Comparison of ENCODE assay signal across 9 cellular contexts in the genomic region with DNA sequence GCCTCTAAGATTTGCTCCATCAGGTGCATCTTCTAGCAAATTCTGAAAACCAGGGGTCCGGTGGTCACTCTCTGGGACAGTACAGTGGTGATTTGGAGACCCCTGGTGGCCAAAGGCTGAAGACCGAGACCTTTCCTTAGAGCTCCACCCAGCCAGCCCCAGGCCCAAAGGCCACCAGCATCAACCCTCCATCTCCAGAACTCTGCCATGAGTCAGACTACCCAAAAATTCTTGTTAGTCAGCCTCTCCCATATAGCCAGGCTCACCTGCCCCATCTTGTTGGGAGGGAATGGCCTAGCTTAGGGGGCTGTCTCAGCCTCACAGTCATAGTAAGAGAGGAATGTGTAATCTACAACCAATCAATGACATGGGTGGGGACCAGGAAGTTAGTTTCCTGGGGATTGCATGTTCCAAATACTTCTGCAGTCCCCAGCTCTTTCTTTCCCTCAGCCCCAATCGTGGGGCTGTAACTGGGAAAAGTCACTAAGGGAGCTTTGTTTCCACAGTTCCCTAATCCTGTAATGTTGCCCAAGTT. TPM values are rescaled to one million over a fixed set of nuclear protein-coding genes. Genes with fewer than 3 reads are reported as not detected.
DNase-seq lines count a peak whose midpoint lies in the region; ATAC-seq, FAIRE-seq and TF ChIP-seq lines count a peak whose summit lies in the region.
"Had no signal": no experiment of that assay in that cellular context is flagged by ENCODE, and none has a peak within 500 bp of the region (broad histone marks: within the 10 kb centered on the region; RNA-seq: fewer than 3 reads in every experiment).

No MANE protein-coding gene starts in this region.

- H3K36me3 Mint-ChIP-seq in MCF 10A (ENCODE audit: insufficient read depth, unreplicated experiment) = peaks cover 32% of the 10 kb centered on the region
- H3K36me3 Mint-ChIP-seq in stimulated activated naive B cell treated with anti-CD40 and anti-IgM and Interleukin-4, amounts not matched to agents 10 μg/mL and 1 μg/mL and 100 μg/mL, for 72 hours = peaks cover 13 to 28% of the 10 kb centered on the region in 2 donors

- H3K27ac ChIP-seq in Panc1 (ENCODE audit: low read length) (no peak overlapping the region), kidney (ENCODE audit: low read depth in 2 of 2, low read length in 2 of 2) (no peak overlapping the region)

- in situ Hi-C loops in GM13976 (cut with MboI; ENCODE audit: low sequenced_read_pairs, unreplicated experiment) = no loop called here
- in situ Hi-C loops in Panc1 (cut with HindIII; ENCODE audit: low pct_unique_long_range_greater_than_20kb, low sequenced_read_pairs) = no loop called here

- peak; percentile 52 for TF ChIP-seq CTCF in GM13976 (IDR thresholded peaks at IDR 0.05; ENCODE audit: borderline replicate concordance, control extremely low read depth, extremely low read depth, insufficient read depth, missing control alignments)
- peak; percentile 87 for TF ChIP-seq CTCF in Panc1 (IDR thresholded peaks at IDR 0.05)
- peak; percentile 42 for TF ChIP-seq CTCF in MCF 10A (IDR thresholded peaks at IDR 0.05; ENCODE audit: unreplicated experiment)
- peak; percentile 59 for TF ChIP-seq CTCF in kidney (IDR thresholded peaks at IDR 0.05; ENCODE audit: borderline replicate concordance, extremely low read depth, insufficient read depth)

- H3K36me3 ChIP-seq in Panc1 (ENCODE audit: control insufficient read depth, insufficient read depth, low read length) (peaks cover 19% of the 10 kb centered on the region), kidney (ENCODE audit: control insufficient read depth in 1 of 2, insufficient read depth in 2 of 2, low read length in 2 of 2) (peaks cover 16 to 27% of the 10 kb centered on the region in 2 donors)

- BruUV-seq in Panc1 (replicated peaks; lab: Mats Ljungman, UMichigan) (no TSS peak), MCF 10A (replicated peaks; lab: Mats Ljungman, UMichigan) (no TSS peak)

- intact Hi-C loops in Panc1 (cut with micrococcal nuclease; ENCODE audit: unreplicated experiment) = loop anchor here (1.0 kb wide), 1 partner anchor 35 kb away; no protein-coding TSS in a partner anchor
- intact Hi-C loops in MCF 10A (cut with micrococcal nuclease) = loop anchor here (2.0 kb wide), 1 partner anchor 36 kb away; no protein-coding TSS in a partner anchor
- intact Hi-C loops in kidney (cut with DNase I) = no loop called here

- H3K27me3 Mint-ChIP-seq in MCF 10A (ENCODE audit: insufficient read depth, unreplicated experiment) = no peaks in the 10 kb centered on the region
- no peaks in the 10 kb centered on the region for H3K27me3 Mint-ChIP-seq in stimulated activated naive B cell treated with anti-CD40 and anti-IgM and Interleukin-4, amounts not matched to agents 10 μg/mL and 1 μg/mL and 100 μg/mL, for 72 hours

- ATAC-seq in Panc1 = peak; percentile 80
- peak; percentile 86 to 91 for ATAC-seq in stimulated activated naive B cell treated with anti-CD40 and anti-IgM and Interleukin-4, amounts not matched to agents 10 μg/mL and 1 μg/mL and 100 μg/mL, for 72 hours (replicated peaks)
- ATAC-seq in GM18502 (IDR thresholded peaks at IDR 0.05; ENCODE audit: poor library complexity, unreplicated experiment) = no peak

- H3K9me3 Mint-ChIP-seq in MCF 10A (ENCODE audit: unreplicated experiment) = no peaks in the 10 kb centered on the region
- no peaks in the 10 kb centered on the region for H3K9me3 Mint-ChIP-seq in stimulated activated naive B cell treated with anti-CD40 and anti-IgM and Interleukin-4, amounts not matched to agents 10 μg/mL and 1 μg/mL and 100 μg/mL, for 72 hours

- peaks cover 21% of the 10 kb centered on the region for H3K4me1 Mint-ChIP-seq in MCF 10A (ENCODE audit: insufficient read depth, unreplicated experiment)
- H3K4me1 Mint-ChIP-seq in stimulated activated naive B cell treated with anti-CD40 and anti-IgM and Interleukin-4, amounts not matched to agents 10 μg/mL and 1 μg/mL and 100 μg/mL, for 72 hours = peaks cover 4 to 6% of the 10 kb centered on the region in 2 donors

- H3K9me3 ChIP-seq in Panc1 (ENCODE audit: control insufficient read depth, insufficient read depth, low read depth, low read length) (no peaks in the 10 kb centered on the region), kidney (ENCODE audit: control insufficient read depth in 1 of 2, low read length in 2 of 2) (no peaks in the 10 kb centered on the region)

- CTCF ChIA-PET in Panc1 (lab: Charles Lee) = interaction anchor here (0.6 to 1.5 kb wide), 10 partner anchors 11 to 140 kb away, joined by 3 to 12 read pairs (median 4); a partner anchor contains a TSS
- CTCF ChIA-PET in MCF 10A (lab: Yijun Ruan, JAX) = interaction anchor here (0.6 to 2.5 kb wide), 22 partner anchors 11 to 728 kb away, joined by 3 to 15 read pairs (median 4); a partner anchor contains a TSS

- FAIRE-seq in kidney (lab: Jason Lieb, UNC) = no peak

- H3K4me1 ChIP-seq in Panc1 (ENCODE audit: control insufficient read depth, insufficient read depth, low read length) = peaks cover 3% of the 10 kb centered on the region; the same call in 1 of the 2 replicates
- peaks cover 0 to 2% of the 10 kb centered on the region in 2 donors for H3K4me1 ChIP-seq in kidney (ENCODE audit: control insufficient read depth in 1 of 2, insufficient read depth in 1 of 2, low read depth in 1 of 2, low read length in 2 of 2)

- POLR2A ChIA-PET in Panc1 (lab: Charles Lee) (interaction anchor here (0.5 to 0.7 kb wide), 2 partner anchors 14 to 246 kb away, joined by 3 read pairs; a partner anchor contains a TSS), MCF 10A (lab: Yijun Ruan, JAX) (interaction anchor here (1.2 to 2.3 kb wide), 3 partner anchors 11 to 16 kb away, joined by 3 to 9 read pairs (median 4); a partner anchor contains a TSS)

- peak overlapping the region; percentile 79 for H3K27ac Mint-ChIP-seq in MCF 10A (ENCODE audit: low read depth, unreplicated experiment)
- no peak overlapping the region for H3K27ac Mint-ChIP-seq in stimulated activated naive B cell treated with anti-CD40 and anti-IgM and Interleukin-4, amounts not matched to agents 10 μg/mL and 1 μg/mL and 100 μg/mL, for 72 hours

- no peak overlapping the region for H3K4me3 ChIP-seq in Panc1 (ENCODE audit: low read depth in 2 of 2, low read length in 2 of 2)
- H3K4me3 ChIP-seq in kidney (ENCODE audit: low read length in 2 of 2) = no peak overlapping the region

- no peaks in the 10 kb centered on the region for H3K27me3 ChIP-seq in Panc1 (ENCODE audit: control insufficient read depth, insufficient read depth, low read length)

- no peak overlapping the region for H3K4me3 Mint-ChIP-seq in MCF 10A (ENCODE audit: unreplicated experiment)
- H3K4me3 Mint-ChIP-seq in stimulated activated naive B cell treated with anti-CD40 and anti-IgM and Interleukin-4, amounts not matched to agents 10 μg/mL and 1 μg/mL and 100 μg/mL, for 72 hours = no peak overlapping the region

- no peak overlapping the region for H3K9ac ChIP-seq in kidney (ENCODE audit: low read length in 2 of 2)

- DNase-seq in AML-193 (lab: John Stamatoyannopoulos, UW) = peak; percentile 40 to 50
- peak; percentile 81 for DNase-seq in GM13976 (ENCODE audit: low spot score)
- DNase-seq in Panc1 (ENCODE audit: low read depth, low spot score) = no peak
- DNase-seq in MCF 10A (ENCODE audit: unreplicated experiment) = peak; percentile 57
- DNase-seq in kidney = no peak
- DNase-seq in stimulated activated naive B cell treated with anti-CD40 and anti-IgM and Interleukin-4, amounts not matched to agents 10 μg/mL and 1 μg/mL and 100 μg/mL, for 72 hours = no peak
- DNase-seq in cerebellar nuclear complex (lab: John Stamatoyannopoulos, UW) = no peak

RNA-seq across cellular contexts. Expression of a gene that starts 9.8 kb away (rescaled TPM):
- total RNA-seq in Panc1 (2021; ENCODE audit: unreplicated experiment) (1.2 TPM), MCF 10A (2022) (not detected in 2 replicates), kidney (6.4 TPM)
- 1.9 TPM for polyA plus RNA-seq in Panc1 (2012; ENCODE audit: insufficient read length)
- polyA plus RNA-seq in kidney (ENCODE audit: insufficient read depth, low read depth, low replicate concordance) = 0.90 TPM

RNA-seq across cellular contexts. Expression of a gene that starts 14.4 kb away (rescaled TPM):
- total RNA-seq in Panc1 (2021; ENCODE audit: unreplicated experiment) (98.7 TPM), MCF 10A (2022) (72.8 and 75.5 TPM in 2 replicates), kidney (58.4 TPM)
- 150 TPM for polyA plus RNA-seq in Panc1 (2012; ENCODE audit: insufficient read length)
- polyA plus RNA-seq in kidney (ENCODE audit: insufficient read depth, low read depth, low replicate concordance) = 102 TPM

RNA-seq across cellular contexts. Expression of a gene that starts 21.1 kb away (rescaled TPM):
- total RNA-seq in Panc1 (2021; ENCODE audit: unreplicated experiment) (212 TPM), MCF 10A (2022) (131 and 170 TPM in 2 replicates), kidney (78.7 TPM)
- 223 TPM for polyA plus RNA-seq in Panc1 (2012; ENCODE audit: insufficient read length)
- polyA plus RNA-seq in kidney (ENCODE audit: insufficient read depth, low read depth, low replicate concordance) = 47.5 TPM

RNA-seq across cellular contexts. Expression of a gene that starts 46.2 kb away (rescaled TPM):
- total RNA-seq in Panc1 (2021; ENCODE audit: unreplicated experiment) (32.2 TPM), MCF 10A (2022) (24.8 and 26.4 TPM in 2 replicates), kidney (26.9 TPM)
- polyA plus RNA-seq in Panc1 (2012; ENCODE audit: insufficient read length) = 42.2 TPM
- 36.4 TPM for polyA plus RNA-seq in kidney (ENCODE audit: insufficient read depth, low read depth, low replicate concordance)

RNA-seq across cellular contexts. Expression of a gene that starts 51.0 kb away (rescaled TPM):
- total RNA-seq in Panc1 (2021; ENCODE audit: unreplicated experiment) (0.23 TPM), MCF 10A (2022) (not detected in 2 replicates), kidney (5.7 TPM)
- polyA plus RNA-seq in Panc1 (2012; ENCODE audit: insufficient read length) = 0.21 TPM
- polyA plus RNA-seq in kidney (ENCODE audit: insufficient read depth, low read depth, low replicate concordance) = 2.4 TPM
- total RNA-seq: NCI-H460 had no signal

Comparison
In these comparisons a context has a peak if more than half of its experiments do, and no peak if none do; other contexts are left out.
1. DNase-seq: peak in AML-193 (2 of 2), GM13976 (single experiment) and MCF 10A (single experiment); none in Panc1 (single experiment), kidney (single experiment), stimulated activated naive B cell treated with anti-CD40 and anti-IgM and Interleukin-4, amounts not matched to agents 10 μg/mL and 1 μg/mL and 100 μg/mL, for 72 hours (single experiment) and cerebellar nuclear complex (0 of 2).
2. Peak in every context shown above with its lines, with median percentiles within 50 percentile points of each other: CTCF ChIP-seq.